Comparison of ENCODE assay signal across 1 cellular context in the genomic region with DNA sequence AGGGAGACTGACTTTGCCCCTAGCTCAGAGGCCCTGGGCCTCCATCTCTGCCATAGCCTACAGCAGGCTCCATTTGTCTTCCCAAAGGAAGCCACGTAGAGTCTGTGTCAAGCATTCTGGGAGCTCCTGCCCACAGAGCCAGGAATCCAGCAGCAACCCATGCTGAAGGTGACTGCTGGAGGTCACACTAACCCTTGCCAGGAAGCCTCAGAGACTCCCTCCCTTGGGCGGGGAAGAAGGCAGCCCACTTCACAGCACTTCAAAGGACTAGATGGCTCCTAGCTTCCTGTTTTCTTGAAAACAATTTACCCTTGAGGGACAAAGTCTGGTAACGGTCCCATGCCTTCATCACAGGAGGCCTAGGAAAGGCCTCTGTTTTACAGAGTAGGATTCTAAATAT.
TF ChIP-seq lines count a peak whose summit lies in the region.

No MANE protein-coding gene starts in this region.

TF ChIP-seq in GM12891, 5 proteins besides CTCF, POLR2A, EP300 and RAD21 (continued from another document):
- TF ChIP-seq POU2F2 (IDR thresholded peaks at IDR 0.05; ENCODE audit: low read depth, low read length), result no peak
- no peak for TF ChIP-seq PAX5 (IDR thresholded peaks at IDR 0.05; ENCODE audit: insufficient read depth, low read length, severe bottlenecking)
- no peak for TF ChIP-seq SPI1 (IDR thresholded peaks at IDR 0.05; ENCODE audit: low read depth, low read length)
TF ChIP-seq in GM12891: peak in this region for 0.
